In the genomic region with DNA sequence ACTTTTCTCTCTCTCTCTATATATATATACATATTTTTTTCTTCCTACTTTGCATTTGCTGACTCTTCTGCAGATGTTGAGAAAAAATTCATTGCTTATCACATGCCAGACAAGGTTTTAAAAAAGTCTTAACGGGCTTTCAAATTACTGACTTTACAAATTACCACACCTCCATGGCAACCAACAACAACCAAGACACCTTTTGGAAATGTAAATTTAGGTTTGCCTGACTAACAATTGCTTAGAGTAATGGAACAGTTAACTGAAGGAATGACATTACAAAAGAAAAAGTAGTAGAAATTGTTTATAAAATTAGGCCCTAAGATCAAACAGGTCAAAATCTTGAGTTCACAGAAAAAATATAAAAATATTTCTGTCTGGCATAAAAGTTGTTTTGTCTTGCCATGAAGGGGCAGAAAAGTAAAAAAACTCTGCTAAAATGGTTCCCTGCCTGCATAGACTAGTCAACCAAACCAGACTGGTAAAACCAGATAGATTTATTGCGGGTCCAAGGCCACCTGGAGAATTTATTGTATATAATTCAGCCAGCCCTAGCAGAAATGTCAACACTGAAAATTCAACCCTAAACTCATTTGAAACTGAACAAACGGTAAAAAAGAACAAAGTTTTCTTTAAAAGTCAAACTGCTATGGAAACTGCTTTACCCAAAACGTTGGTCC, we compare ENCODE assay signal across 16 cellular contexts.
"Had no signal": no experiment of that assay in that cellular context is flagged by ENCODE, and none has a peak within 500 bp of the region (broad histone marks: within the 10 kb centered on the region; RNA-seq: fewer than 3 reads in every experiment).

No MANE protein-coding gene starts in this region.

- H2AFZ ChIP-seq: parathyroid adenoma had no signal

- FAIRE-seq: bronchial epithelial cell, kidney had no signal

- H3K9ac ChIP-seq: parathyroid adenoma had no signal

- H3K36me3 ChIP-seq: esophagus muscularis mucosa, WERI-Rb-1 had no signal

- H3K4me3 Mint-ChIP-seq: activated CD8-positive, alpha-beta T cell treated with anti-CD3 and anti-CD28 coated beads, Interleukin-2, amount 10 ng/mL, durations not matched to agents 7 days and 5 days; activated T-helper 1 cell treated with anti-CD3 and anti-CD28 coated beads, Interleukin-12 subunit alpha, Interleukin-12 subunit beta, Interleukin-2, Interleukin-4 antibody, amounts not matched to agents 30 ng/mL and 10 ng/mL and 1 ng/mL, durations not matched to agents 14 hours and 24 hours and 36 hours; T-cell had no signal

- H3K36me3 Mint-ChIP-seq: T-cell had no signal

- H3K27ac ChIP-seq: dorsolateral prefrontal cortex, esophagus muscularis mucosa, parathyroid adenoma, skin epidermis, WERI-Rb-1 had no signal

- H3K27ac Mint-ChIP-seq: activated CD8-positive, alpha-beta T cell treated with anti-CD3 and anti-CD28 coated beads, Interleukin-2, amount 10 ng/mL, durations not matched to agents 7 days and 5 days; activated T-helper 1 cell treated with anti-CD3 and anti-CD28 coated beads, Interleukin-12 subunit alpha, Interleukin-12 subunit beta, Interleukin-2, Interleukin-4 antibody, amounts not matched to agents 30 ng/mL and 10 ng/mL and 1 ng/mL, durations not matched to agents 14 hours and 24 hours and 36 hours; T-cell had no signal

- H3K4me3 ChIP-seq: dorsolateral prefrontal cortex, esophagus muscularis mucosa, skin epidermis had no signal

- DNase-seq: activated CD4-positive, alpha-beta T cell treated with anti-CD3 and anti-CD28 coated beads for 48 hours; activated CD8-positive, alpha-beta memory T cell treated with anti-CD3 and anti-CD28 coated beads, Interleukin-2, amount 50 U/mL, for 48 hours; activated CD8-positive, alpha-beta T cell treated with anti-CD3 and anti-CD28 coated beads, Interleukin-2, amount 10 ng/mL, durations not matched to agents 7 days and 5 days; activated naive CD4-positive, alpha-beta T cell; aorta; dorsolateral prefrontal cortex; kidney; left ventricle myocardium superior; mesenchymal stem cell; T-cell; WERI-Rb-1 had no signal

- H3K79me2 ChIP-seq: parathyroid adenoma had no signal

- H3K4me1 ChIP-seq: esophagus muscularis mucosa, parathyroid adenoma had no signal

- ATAC-seq: activated CD8-positive, alpha-beta T cell treated with anti-CD3 and anti-CD28 coated beads, Interleukin-2, amount 10 ng/mL, durations not matched to agents 7 days and 5 days; left ventricle myocardium superior; T-cell had no signal

- H3K9me3 ChIP-seq: esophagus muscularis mucosa had no signal

- H3K4me1 Mint-ChIP-seq: T-cell had no signal
